Comparison of ENCODE assay signal across 16 cellular contexts in genomic region chr15:25092661-25093060, GRCh38.
A peak's percentile ranks its signal among the peaks of the same experiment; 100 is the strongest.
DNase-seq lines count a peak whose midpoint lies in the region; ATAC-seq and TF ChIP-seq lines count a peak whose summit lies in the region.
"Had no signal": no experiment of that assay in that cellular context is flagged by ENCODE, and none has a peak within 500 bp of the region (broad histone marks: within the 10 kb centered on the region; RNA-seq: fewer than 3 reads in every experiment).

No MANE protein-coding gene starts in this region.

- H3K27ac ChIP-seq in liver (ENCODE audit: low read depth in 1 of 2, low read length in 2 of 2): no peak overlapping the region
- H3K27ac ChIP-seq in right lobe of liver: no peak overlapping the region
- H3K27ac ChIP-seq: KMS-11 had no signal

- no peak for TF ChIP-seq POLR2A in right lobe of liver (IDR thresholded peaks at IDR 0.05)

- peaks cover 23 to 82% (median 81%) of the 10 kb centered on the region in 4 donors for H3K9me3 ChIP-seq in liver (ENCODE audit: control insufficient read depth in 4 of 4, low read length in 3 of 4)
- H3K9me3 ChIP-seq in right lobe of liver: peaks cover 0 to 6% (median 2%) of the 10 kb centered on the region in 4 donors
- H3K9me3 ChIP-seq: MG63 had no signal

- in situ Hi-C loops in astrocyte of the spinal cord (cut with HindIII; ENCODE audit: low sequenced_read_pairs): no loop called here

- no peak for TF ChIP-seq RAD21 in liver (IDR thresholded peaks at IDR 0.05)

- WGBS in liver: 84% methylated on average over 2 of the region's 2 CpGs
- 75% methylated on average over 2 of the region's 2 CpGs for WGBS in right lobe of liver (ENCODE audit: insufficient coverage, low coverage, low lambda C conversion rate, missing lambda C conversion rate)

- H3K36me3 Mint-ChIP-seq in activated T-helper 2 cell treated with anti-CD3 and anti-CD28 coated beads, Interferon-gamma antibody, Interleukin-2, Interleukin-4, amounts not matched to agents 10 μg/mL and 5 μg/mL and 100 μg/mL, durations not matched to agents 14 hours and 24 hours and 36 hours (ENCODE audit: low read depth): peaks cover 76% of the 10 kb centered on the region

- no peak overlapping the region for H3K4me3 Mint-ChIP-seq in activated T-helper 2 cell treated with anti-CD3 and anti-CD28 coated beads, Interferon-gamma antibody, Interleukin-2, Interleukin-4, amounts not matched to agents 10 μg/mL and 5 μg/mL and 100 μg/mL, durations not matched to agents 14 hours and 24 hours and 36 hours (ENCODE audit: low read depth)
- H3K4me3 Mint-ChIP-seq: CD4-positive, alpha-beta memory T cell had no signal

- no peak for ATAC-seq in right lobe of liver

- no peaks in the 10 kb centered on the region for H3K4me1 Mint-ChIP-seq in activated T-helper 2 cell treated with anti-CD3 and anti-CD28 coated beads, Interferon-gamma antibody, Interleukin-2, Interleukin-4, amounts not matched to agents 10 μg/mL and 5 μg/mL and 100 μg/mL, durations not matched to agents 14 hours and 24 hours and 36 hours (ENCODE audit: low read depth)
- H3K4me1 Mint-ChIP-seq: CD4-positive, alpha-beta memory T cell had no signal

- no peak overlapping the region for H3K27ac Mint-ChIP-seq in activated T-helper 2 cell treated with anti-CD3 and anti-CD28 coated beads, Interferon-gamma antibody, Interleukin-2, Interleukin-4, amounts not matched to agents 10 μg/mL and 5 μg/mL and 100 μg/mL, durations not matched to agents 14 hours and 24 hours and 36 hours

- TF ChIP-seq CTCF in liver (IDR thresholded peaks at IDR 0.05; ENCODE audit: low read depth, low read length, missing input control) (no peak), right lobe of liver (IDR thresholded peaks at IDR 0.05) (no peak), astrocyte of the spinal cord (IDR thresholded peaks at IDR 0.05; ENCODE audit: low read depth, low read length) (no peak)

- intact Hi-C loops in right lobe of liver (cut with DNase I): no loop called here
- intact Hi-C loops in activated T-helper 2 cell treated with anti-CD3 and anti-CD28 coated beads, Interferon-gamma antibody, Interleukin-2, Interleukin-4, amounts not matched to agents 10 μg/mL and 5 μg/mL and 100 μg/mL, durations not matched to agents 14 hours and 24 hours and 36 hours (cut with micrococcal nuclease): no loop called here

- peaks cover 85% of the 10 kb centered on the region for H3K9me3 Mint-ChIP-seq in activated T-helper 2 cell treated with anti-CD3 and anti-CD28 coated beads, Interferon-gamma antibody, Interleukin-2, Interleukin-4, amounts not matched to agents 10 μg/mL and 5 μg/mL and 100 μg/mL, durations not matched to agents 14 hours and 24 hours and 36 hours

- H3K4me3 ChIP-seq in liver (ENCODE audit: low read depth in 1 of 3, low read length in 3 of 3) (peak overlapping the region in 2 of 3 donors; percentile 24 to 27), right lobe of liver (no peak overlapping the region), astrocyte of the spinal cord (ENCODE audit: low read depth, low read length) (no peak overlapping the region)
- H3K4me3 ChIP-seq: MG63 had no signal

- H3K27me3 ChIP-seq in liver (ENCODE audit: control insufficient read depth in 4 of 4, insufficient read depth in 4 of 4, low read length in 3 of 4) (no peaks in the 10 kb centered on the region), right lobe of liver (no peaks in the 10 kb centered on the region)
- H3K27me3 ChIP-seq: MG63 had no signal

- H3K27me3 Mint-ChIP-seq in activated T-helper 2 cell treated with anti-CD3 and anti-CD28 coated beads, Interferon-gamma antibody, Interleukin-2, Interleukin-4, amounts not matched to agents 10 μg/mL and 5 μg/mL and 100 μg/mL, durations not matched to agents 14 hours and 24 hours and 36 hours (ENCODE audit: low read depth): no peaks in the 10 kb centered on the region
- H3K27me3 Mint-ChIP-seq: CD4-positive, alpha-beta memory T cell had no signal

- no peak overlapping the region for H3K9ac ChIP-seq in liver (ENCODE audit: low read depth in 1 of 2, low read length in 2 of 2)
- H3K9ac ChIP-seq: KMS-11 had no signal

- DNase-seq in right lobe of liver (no peak), astrocyte of the spinal cord (ENCODE audit: low read depth, low spot score) (peak; percentile 87), myocyte (ENCODE audit: low read depth) (peak; percentile 18), NCI-H1105 (lab: John Stamatoyannopoulos, UW) (no peak), GM03348 (ENCODE audit: low spot score) (no peak)
- no peak for DNase-seq in activated T-helper 2 cell treated with anti-CD3 and anti-CD28 coated beads, Interferon-gamma antibody, Interleukin-2, Interleukin-4, amounts not matched to agents 10 μg/mL and 5 μg/mL and 100 μg/mL, durations not matched to agents 14 hours and 24 hours and 36 hours (ENCODE audit: low spot score)
- no peak for DNase-seq in activated CD4-positive, alpha-beta T cell treated with anti-CD3 and anti-CD28 coated beads, Interleukin-2, amount 50 U/mL, for 4 hours
- DNase-seq: CD4-positive, alpha-beta memory T cell; DMS79 treated with DMSO at 0.1 percent for 48 hours; GF-D8; GOT3; MG63; NCI-H1092; NCI-H524 had no signal

- H3K36me3 ChIP-seq in liver (ENCODE audit: control insufficient read depth in 4 of 4, insufficient read depth in 3 of 4, low read depth in 1 of 4, low read length in 3 of 4) (peaks cover 11 to 97% (median 71%) of the 10 kb centered on the region in 4 donors), right lobe of liver (peaks cover 0 to 31% (median 11%) of the 10 kb centered on the region in 4 donors)
- H3K36me3 ChIP-seq: MG63 had no signal

- H3K4me1 ChIP-seq in liver (ENCODE audit: control insufficient read depth in 4 of 4, insufficient read depth in 4 of 4, low read length in 3 of 4): no peaks in the 10 kb centered on the region
- no peaks in the 10 kb centered on the region for H3K4me1 ChIP-seq in right lobe of liver

TF ChIP-seq in liver, 16 proteins besides CTCF, POLR2A, EP300 and RAD21:
- no peak for TF ChIP-seq YY1 (IDR thresholded peaks at IDR 0.05)
TF ChIP-seq in liver: peak in this region for 0.

Comparison
In these comparisons a context has a peak if more than half of its experiments do, and no peak if none do; other contexts are left out.
1. H3K4me3 ChIP-seq: peak in liver (2 of 3); none in right lobe of liver (0 of 3) and astrocyte of the spinal cord (single experiment).
2. DNase-seq: peak in astrocyte of the spinal cord (single experiment) and myocyte (single experiment); none in right lobe of liver (0 of 3), activated T-helper 2 cell treated with anti-CD3 and anti-CD28 coated beads, Interferon-gamma antibody, Interleukin-2, Interleukin-4, amounts not matched to agents 10 μg/mL and 5 μg/mL and 100 μg/mL, durations not matched to agents 14 hours and 24 hours and 36 hours (single experiment), NCI-H1105 (single experiment), activated CD4-positive, alpha-beta T cell treated with anti-CD3 and anti-CD28 coated beads, Interleukin-2, amount 50 U/mL, for 4 hours (0 of 2) and GM03348 (single experiment).